ENCODE assay signal across 9 cellular contexts in the genomic region with DNA sequence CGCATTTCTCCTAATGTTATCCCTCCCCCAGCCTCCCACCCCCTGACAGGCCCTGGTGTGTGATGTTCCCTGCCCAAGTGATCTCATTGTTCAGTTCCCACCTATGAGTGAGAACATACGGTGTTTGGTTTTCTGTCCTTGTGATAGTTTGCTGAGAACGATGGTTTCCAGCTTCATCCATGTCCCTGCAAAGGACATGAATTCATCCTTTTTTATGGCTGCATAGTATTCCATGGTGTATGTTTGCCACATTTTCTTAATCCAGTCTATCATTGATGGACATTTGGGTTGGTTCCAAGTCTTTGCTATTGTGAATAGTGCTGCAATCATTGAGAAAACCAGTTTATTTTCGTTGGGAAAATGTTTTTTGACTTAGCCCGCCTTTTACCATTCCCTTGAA. TPM values are rescaled to one million over a fixed set of nuclear protein-coding genes. Genes with fewer than 3 reads are reported as not detected.
A peak's percentile ranks its signal among the peaks of the same experiment; 100 is the strongest.
DNase-seq lines count a peak whose midpoint lies in the region; ATAC-seq, FAIRE-seq and TF ChIP-seq lines count a peak whose summit lies in the region.
"Not testable (repeated sequence)": the region's sequence is repeated elsewhere in the genome, so short reads cannot be mapped to it uniquely, and the experiment has no call there.
"Had no signal": no experiment of that assay in that cellular context is flagged by ENCODE, and none has a peak within 500 bp of the region (broad histone marks: within the 10 kb centered on the region; RNA-seq: fewer than 3 reads in every experiment).

No MANE protein-coding gene starts in this region.

- H3K9me1 ChIP-seq in K562 (ENCODE audit: control insufficient read depth, insufficient read depth, low read length), result not testable (repeated sequence)

- WGBS in K562 (ENCODE audit: insufficient coverage, low coverage, missing lambda C conversion rate), result under 1% methylated on average over 5 of the region's 5 CpGs

- POLR2A ChIA-PET in HEK293 (lab: Yijun Ruan, JAX); K562 (lab: Yijun Ruan, JAX): not testable (repeated sequence)

- H3K27ac ChIP-seq in HEK293 (ENCODE audit: extremely low read depth, low read depth, low read length); K562 (ENCODE audit: extremely low read depth, low read depth, low read length): not testable (repeated sequence)

- ATAC-seq in K562, result not testable (repeated sequence)

- not testable (repeated sequence) for H3K36me3 ChIP-seq in HEK293 (ENCODE audit: control insufficient read depth in 2 of 2, insufficient read depth in 1 of 2, low read length in 2 of 2); K562 (ENCODE audit: control insufficient read depth, insufficient read depth, low read length)

- not testable (repeated sequence) for H3K4me3 ChIP-seq in HEK293 (ENCODE audit: low read depth, low read length); K562

- not testable (repeated sequence) for TF ChIP-seq EP300 in K562 (IDR thresholded peaks at IDR 0.05; ENCODE audit: low read length)

- H3K4me2 ChIP-seq in K562 (ENCODE audit: insufficient read depth, low read length), result not testable (repeated sequence)

- H2AFZ ChIP-seq in K562 (ENCODE audit: low read depth, low read length), result not testable (repeated sequence)

- DNase-seq in K562 (ENCODE audit: extremely low read depth in 1 of 4, low spot score in 3 of 4), result not testable (repeated sequence)

- not testable (repeated sequence) for H3K9ac ChIP-seq in K562 (ENCODE audit: insufficient read depth in 1 of 2, low read depth in 2 of 2, low read length in 2 of 2)

- not testable (repeated sequence) for TF ChIP-seq CTCF in HEK293 (tag by site-specific recombination; IDR thresholded peaks at IDR 0.05); K562 (IDR thresholded peaks at IDR 0.05 in 2 of 3, conservative IDR thresholded peaks at IDR 0.05 in 1 of 3; ENCODE audit: insufficient read depth in 2 of 3, low read depth in 1 of 3, low read length in 3 of 3)

- CTCF ChIA-PET in HEK293 (lab: Yijun Ruan, JAX); K562 (lab: Yijun Ruan, JAX; ENCODE audit: low intra/inter-chr PET ratio): not testable (repeated sequence)

- TF ChIP-seq POLR2A in K562 (conservative IDR thresholded peaks at IDR 0.05), result not testable (repeated sequence)

- not testable (repeated sequence) for TF ChIP-seq RAD21 in K562 (CRISPR knock-in tag; conservative IDR thresholded peaks at IDR 0.05 in 1 of 2, IDR thresholded peaks at IDR 0.05 in 1 of 2)

- H3K9me3 ChIP-seq in HEK293 (ENCODE audit: control insufficient read depth, insufficient read depth, low read depth, low read length); K562 (replicated peaks; ENCODE audit: control insufficient read depth, insufficient read depth, low read depth, low read length): not testable (repeated sequence)

- H3K27me3 ChIP-seq in K562 (ENCODE audit: control insufficient read depth in 2 of 2, insufficient read depth in 2 of 2, low read length in 2 of 2), result not testable (repeated sequence)

- H4K20me1 ChIP-seq in K562 (replicated peaks; ENCODE audit: control insufficient read depth, insufficient read depth, low read length), result not testable (repeated sequence)

- intact Hi-C loops in K562 (cut with micrococcal nuclease), result not testable (repeated sequence)

- in situ Hi-C loops in K562 (cut with MboI), result not testable (repeated sequence)

- not testable (repeated sequence) for BruUV-seq in K562 (replicated peaks; lab: Mats Ljungman, UMichigan)

- not testable (repeated sequence) for FAIRE-seq in K562 (lab: Jason Lieb, UNC)

- H3K4me1 ChIP-seq in HEK293 (ENCODE audit: control insufficient read depth, insufficient read depth, low read length); K562 (replicated peaks in 1 of 2; ENCODE audit: control insufficient read depth in 2 of 2, insufficient read depth in 2 of 2, low read length in 2 of 2): not testable (repeated sequence)

- not testable (repeated sequence) for H3K79me2 ChIP-seq in K562 (ENCODE audit: control insufficient read depth, insufficient read depth, low read length)

TF ChIP-seq in HEK293, 187 proteins besides CTCF, POLR2A, EP300 and RAD21:
- TF ChIP-seq ZNF146 (tag by site-specific recombination; IDR thresholded peaks at IDR 0.05), result 0 out of 2 replicates have a peak, but pooled peaks have one; percentile 50

TF ChIP-seq in K562, 482 proteins besides CTCF, POLR2A, EP300 and RAD21:
- TF ChIP-seq MLX (CRISPR knock-in tag; conservative IDR thresholded peaks at IDR 0.05), result 0 out of 4 replicates have a peak, but pooled peaks of 1 of the 2 experiments have one; percentile 35
- TF ChIP-seq ARID3B (CRISPR knock-in tag; IDR thresholded peaks at IDR 0.05; ENCODE audit: borderline replicate concordance), result 0 out of 2 replicates have a peak, but pooled peaks have one; percentile 74
- peak; percentile 88 for TF ChIP-seq ZNF146 (CRISPR knock-in tag; IDR thresholded peaks at IDR 0.05; ENCODE audit: unreplicated experiment)
- TF ChIP-seq RBM25 (IDR thresholded peaks at IDR 0.05; ENCODE audit: low read depth, low read length, severe bottlenecking), result peak; percentile 28
- TF ChIP-seq, protein P1, sequence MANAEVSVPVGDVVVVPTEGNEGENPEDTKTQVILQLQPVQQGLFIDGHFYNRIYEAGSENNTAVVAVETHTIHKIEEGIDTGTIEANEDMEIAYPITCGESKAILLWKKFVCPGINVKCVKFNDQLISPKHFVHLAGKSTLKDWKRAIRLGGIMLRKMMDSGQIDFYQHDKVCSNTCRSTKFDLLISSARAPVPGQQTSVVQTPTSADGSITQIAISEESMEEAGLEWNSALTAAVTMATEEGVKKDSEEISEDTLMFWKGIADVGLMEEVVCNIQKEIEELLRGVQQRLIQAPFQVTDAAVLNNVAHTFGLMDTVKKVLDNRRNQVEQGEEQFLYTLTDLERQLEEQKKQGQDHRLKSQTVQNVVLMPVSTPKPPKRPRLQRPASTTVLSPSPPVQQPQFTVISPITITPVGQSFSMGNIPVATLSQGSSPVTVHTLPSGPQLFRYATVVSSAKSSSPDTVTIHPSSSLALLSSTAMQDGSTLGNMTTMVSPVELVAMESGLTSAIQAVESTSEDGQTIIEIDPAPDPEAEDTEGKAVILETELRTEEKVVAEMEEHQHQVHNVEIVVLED (CRISPR knock-in tag; IDR thresholded peaks at IDR 0.05), result 0 out of 2 replicates have a peak, but pooled peaks have one; percentile 20

RNA-seq across cellular contexts. Expression of gene GPC5, which starts 18.2 kb away (rescaled TPM):
- total RNA-seq in K562 (2011; cell fraction: chromatin; rRNA removed; ENCODE audit: low replicate concordance), result 0.32 TPM in 1 of 2 replicates, not detected in the other
- total RNA-seq in K562 (2011; cell fraction: nucleolus; rRNA removed), result 0.17 and 0.26 TPM in 2 replicates
- not detected in 2 replicates for total RNA-seq in K562 (2011; cell fraction: nucleoplasm; rRNA removed)
- total RNA-seq in K562 (2014; rRNA removed) (0.12 and 0.27 TPM in 2 replicates), K562 (2014; rRNA removed; fragmentation: Illumina TruSeq; extraction: Trizol) (not detected in 2 replicates), K562 (2015; rRNA removed; fragmentation: Illumina TruSeq; extraction: Trizol) (not detected in 2 replicates), K562 (2021) (not detected in 2 replicates)
- polyA plus RNA-seq in K562 (2011; rRNA removed) (0.08 and 0.18 TPM in 2 replicates), K562 (2014; fragmentation: Illumina TruSeq; extraction: Trizol) (not detected in 2 replicates), K562 (2014; fragmentation: Nextera tagmentation; extraction: Ambion mirVana) (not detected), K562 (2014; rRNA removed) (not detected in 2 replicates)
- polyA plus RNA-seq in K562 (2011; cell fraction: cytosol; rRNA removed), result not detected in 2 replicates
- polyA plus RNA-seq in K562 (2011; cell fraction: nucleus; rRNA removed), result 0.20 and 0.28 TPM in 2 replicates
- 0.03 and 0.15 TPM in 2 replicates for polyA plus RNA-seq in K562 (2012)
- polyA minus RNA-seq in K562 (2011; rRNA and poly(A)+ RNA removed), result 0.07 and 0.33 TPM in 2 replicates
- polyA minus RNA-seq in K562 (2011; cell fraction: cytosol; rRNA and poly(A)+ RNA removed), result not detected in 2 replicates
- polyA minus RNA-seq in K562 (2011; cell fraction: nucleus; rRNA and poly(A)+ RNA removed), result 0.27 and 0.78 TPM in 2 replicates
- total RNA-seq: A172; Calu3; CD4-positive, alpha-beta T cell had no signal
- polyA plus RNA-seq: A549; BJ; CD14-positive monocyte; CD4-positive, alpha-beta memory T cell had no signal
